ENCODE assay signal across 10 cellular contexts in the genomic region with DNA sequence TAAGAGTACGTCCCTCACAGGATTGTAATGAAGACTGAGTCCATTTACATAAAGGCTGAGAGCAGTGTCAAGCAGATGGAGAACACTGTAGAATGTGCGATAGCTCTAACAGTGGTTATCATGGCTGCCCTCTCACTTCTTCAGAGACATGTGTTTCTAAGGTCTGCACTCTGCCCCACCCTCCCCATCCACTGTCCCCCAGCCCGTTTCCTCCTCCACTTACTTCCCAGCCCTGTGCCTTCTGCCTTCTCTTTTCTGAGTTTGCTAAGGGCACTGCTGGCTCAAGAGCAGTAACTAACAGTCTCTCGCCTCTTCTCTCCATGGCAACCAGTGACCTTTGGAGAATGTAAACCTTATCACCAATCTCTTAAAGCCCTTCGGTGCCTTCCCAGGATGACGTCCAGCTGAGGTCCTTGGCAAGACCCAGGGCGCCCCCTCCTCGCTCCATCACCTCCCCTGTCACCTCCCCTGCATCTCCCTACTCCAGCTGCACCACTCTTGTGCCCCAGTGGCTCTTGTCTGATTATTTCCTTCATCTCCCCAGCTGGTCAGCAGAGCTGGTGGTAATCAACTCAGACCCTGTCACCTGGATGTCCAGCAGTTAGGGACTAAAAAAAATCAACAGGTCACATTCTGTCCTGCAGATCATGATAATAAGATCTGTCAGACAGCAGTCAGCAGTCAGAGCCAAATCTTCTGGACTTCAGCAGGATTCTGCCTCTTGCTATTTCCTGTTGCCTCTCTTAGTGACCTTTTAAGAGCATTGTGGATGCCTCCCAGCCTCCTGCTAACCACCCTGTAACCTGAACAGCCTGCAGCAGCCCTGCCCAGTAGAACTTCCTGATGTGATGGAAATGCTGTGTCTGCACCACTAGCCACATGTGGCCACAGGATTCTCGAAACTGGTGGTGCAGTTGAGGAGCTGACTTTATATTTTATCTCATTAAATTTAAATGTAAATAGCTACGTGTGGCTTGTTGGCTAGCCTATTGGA. TPM values are rescaled to one million over a fixed set of nuclear protein-coding genes. Genes with fewer than 3 reads are reported as not detected.
DNase-seq lines count a peak whose midpoint lies in the region; ATAC-seq, FAIRE-seq and TF ChIP-seq lines count a peak whose summit lies in the region.
"Had no signal": no experiment of that assay in that cellular context is flagged by ENCODE, and none has a peak within 500 bp of the region (broad histone marks: within the 10 kb centered on the region; RNA-seq: fewer than 3 reads in every experiment).

No MANE protein-coding gene starts in this region.

- peak overlapping the region in 5 of 7 donors; percentile 7 to 66 (median 33) for H3K27ac Mint-ChIP-seq in CD4-positive, alpha-beta memory T cell
- H3K27ac Mint-ChIP-seq in astrocyte (ENCODE audit: unreplicated experiment) (peak overlapping the region; percentile 14), T-cell (peak overlapping the region in 1 of 2 donors; percentile 52)

- no peak overlapping the region for H2AFZ ChIP-seq in astrocyte (ENCODE audit: low read depth, low read length)

- no peak overlapping the region for H3K4me3 Mint-ChIP-seq in CD4-positive, alpha-beta memory T cell
- no peak overlapping the region for H3K4me3 Mint-ChIP-seq in astrocyte (ENCODE audit: unreplicated experiment)
- no peak overlapping the region for H3K4me3 Mint-ChIP-seq in T-cell

- TF ChIP-seq CTCF in astrocyte (IDR thresholded peaks at IDR 0.05; ENCODE audit: insufficient read depth, low read depth, low read length) = no peak

- H3K9me3 Mint-ChIP-seq in CD4-positive, alpha-beta memory T cell = no peaks in the 10 kb centered on the region
- H3K9me3 Mint-ChIP-seq in astrocyte (ENCODE audit: unreplicated experiment) = no peaks in the 10 kb centered on the region
- H3K9me3 Mint-ChIP-seq in T-cell = no peaks in the 10 kb centered on the region

- peaks cover 21 to 42% of the 10 kb centered on the region in 2 donors for H3K36me3 Mint-ChIP-seq in CD4-positive, alpha-beta memory T cell
- H3K36me3 Mint-ChIP-seq in astrocyte (ENCODE audit: low read depth, unreplicated experiment) = peaks cover 10% of the 10 kb centered on the region
- H3K36me3 Mint-ChIP-seq in T-cell = peaks cover 32% of the 10 kb centered on the region

- no peak overlapping the region for H3K27ac ChIP-seq in CD4-positive, alpha-beta memory T cell (ENCODE audit: low read depth, low read length)
- no peak overlapping the region for H3K27ac ChIP-seq in astrocyte (ENCODE audit: low read depth, low read length)

- H3K27me3 ChIP-seq in CD4-positive, alpha-beta memory T cell (ENCODE audit: insufficient read depth, low read length) = no peaks in the 10 kb centered on the region
- no peaks in the 10 kb centered on the region for H3K27me3 ChIP-seq in astrocyte (ENCODE audit: insufficient read depth, low read length)

- in situ Hi-C loops in KBM-7 (cut with MboI; ENCODE audit: low pct_unique_long_range_greater_than_20kb, low sequenced_read_pairs) = no loop called here

- H3K4me1 ChIP-seq in CD4-positive, alpha-beta memory T cell (ENCODE audit: insufficient read depth, low read length) = peaks cover 5% of the 10 kb centered on the region
- H3K4me1 ChIP-seq in astrocyte (ENCODE audit: insufficient read depth, low read length) = peaks cover 5% of the 10 kb centered on the region

- H3K27me3 Mint-ChIP-seq in CD4-positive, alpha-beta memory T cell = no peaks in the 10 kb centered on the region
- H3K27me3 Mint-ChIP-seq in astrocyte (ENCODE audit: low read depth, unreplicated experiment) (no peaks in the 10 kb centered on the region), T-cell (no peaks in the 10 kb centered on the region)

- POLR2A ChIA-PET in CD4-positive, alpha-beta memory T cell (lab: Charles Lee; ENCODE audit: partially characterized antibody) = no interaction called here
- POLR2A ChIA-PET in T-cell (lab: Charles Lee) = interaction anchor here in 1 of 2 donors (0.6 kb wide), 1 partner anchor 67 kb away, joined by 6 read pairs; no protein-coding TSS in a partner anchor

- no peak overlapping the region for H3K4me3 ChIP-seq in CD4-positive, alpha-beta memory T cell (ENCODE audit: low read length in 2 of 2)
- H3K4me3 ChIP-seq in astrocyte (ENCODE audit: insufficient read depth, low read depth, low read length) = no peak overlapping the region

- DNase-seq in CD4-positive, alpha-beta memory T cell = no peak
- peak; percentile 33 for DNase-seq in KBM-7
- DNase-seq in astrocyte (ENCODE audit: low read depth) = peak; percentile 45
- DNase-seq in left kidney (ENCODE audit: low read depth, low spot score) = peak; percentile 76
- DNase-seq in NCI-H1694 treated with DMSO at 0.1 percent for 48 hours (lab: John Stamatoyannopoulos, UW) = no peak
- DNase-seq in T-cell = no peak
- DNase-seq: activated T-cell treated with anti-CD3 and anti-CD28 coated beads, Interleukin-2, amount 50 U/mL, for 48 hours; kidney had no signal

- H3K79me2 ChIP-seq in astrocyte (ENCODE audit: insufficient read depth, low read length) = peaks cover 27% of the 10 kb centered on the region

- H3K4me2 ChIP-seq in astrocyte (ENCODE audit: low read length) = no peak overlapping the region

- H3K4me1 Mint-ChIP-seq in CD4-positive, alpha-beta memory T cell = peaks cover 15 to 37% (median 33%) of the 10 kb centered on the region in 4 donors
- peaks cover 9% of the 10 kb centered on the region for H3K4me1 Mint-ChIP-seq in astrocyte (ENCODE audit: low read depth, unreplicated experiment)
- peaks cover 30 to 44% (median 33%) of the 10 kb centered on the region in 3 donors for H3K4me1 Mint-ChIP-seq in T-cell

- no peak for FAIRE-seq in astrocyte (lab: Jason Lieb, UNC)
- FAIRE-seq: kidney had no signal

- no peak overlapping the region for H3K9ac ChIP-seq in astrocyte (ENCODE audit: low read length)

- ATAC-seq in T-cell (replicated peaks in 1 of 4) (no peak), HG02623 (IDR thresholded peaks at IDR 0.05; ENCODE audit: unreplicated experiment) (no peak), GM18502 (IDR thresholded peaks at IDR 0.05; ENCODE audit: poor library complexity, unreplicated experiment) (no peak)

- CTCF ChIA-PET in CD4-positive, alpha-beta memory T cell (lab: Charles Lee; ENCODE audit: partially characterized antibody) = interaction anchor here (1.6 to 5.7 kb wide), 3 partner anchors 9 to 149 kb away, joined by 4 to 34 read pairs (median 11); a partner anchor contains a TSS
- CTCF ChIA-PET in T-cell (lab: Charles Lee) = interaction anchor here in 1 of 2 donors (0.7 to 1.1 kb wide), 2 partner anchors 8 to 149 kb away, joined by 3 read pairs; no protein-coding TSS in a partner anchor

- H3K36me3 ChIP-seq in CD4-positive, alpha-beta memory T cell (ENCODE audit: insufficient read depth, low read length) = peaks cover 16% of the 10 kb centered on the region
- H3K36me3 ChIP-seq in astrocyte (ENCODE audit: insufficient read depth, low read length) = peaks cover 15% of the 10 kb centered on the region

- H3K9me3 ChIP-seq in CD4-positive, alpha-beta memory T cell (ENCODE audit: control insufficient read depth in 1 of 2, low read length in 2 of 2) = no peaks in the 10 kb centered on the region
- H3K9me3 ChIP-seq in astrocyte (ENCODE audit: insufficient read depth, low read depth, low read length) = no peaks in the 10 kb centered on the region

- intact Hi-C loops in CD4-positive, alpha-beta memory T cell (cut with micrococcal nuclease) = no loop called here

- peaks cover 42% of the 10 kb centered on the region for H4K20me1 ChIP-seq in astrocyte (ENCODE audit: insufficient read depth, low read length)

RNA-seq across cellular contexts. Expression of a gene that starts 9.0 kb away (rescaled TPM):
- 10 to 100 TPM; 14.6 to 15.9 TPM for total RNA-seq in CD4-positive, alpha-beta memory T cell
- polyA plus RNA-seq in CD4-positive, alpha-beta memory T cell = 10 to 100 TPM; 50.5 to 65.6 TPM
- total RNA-seq in astrocyte (18.8 and 22.7 TPM in 2 replicates), T-cell (10 to 100 TPM; 13.1 to 20.3 (median 15.9) TPM)

RNA-seq across cellular contexts. Expression of a gene that starts 30.6 kb away (rescaled TPM):
- total RNA-seq in CD4-positive, alpha-beta memory T cell = not detected
- polyA plus RNA-seq in CD4-positive, alpha-beta memory T cell = not detected
- total RNA-seq in astrocyte (not detected in 2 replicates), T-cell (not detected)
- total RNA-seq: kidney had no signal

Comparison
In these comparisons a context has a peak if more than half of its experiments do, and no peak if none do; other contexts are left out.
1. DNase-seq: peak in KBM-7 (single experiment), astrocyte (single experiment) and left kidney (single experiment); none in CD4-positive, alpha-beta memory T cell (0 of 5), NCI-H1694 treated with DMSO at 0.1 percent for 48 hours (single experiment) and T-cell (0 of 34).